In genomic region chr5:173770637-173771036, GRCh38 we compare ENCODE assay signal across 1 cellular context.
TF ChIP-seq lines count a peak whose summit lies in the region.

No MANE protein-coding gene starts in this region.

TF ChIP-seq in GM23338, 12 proteins besides CTCF, POLR2A, EP300 and RAD21:
- no peak for TF ChIP-seq ZNF462 (CRISPR knock-in tag; IDR thresholded peaks at IDR 0.05)
- TF ChIP-seq JUNB (IDR thresholded peaks at IDR 0.05; ENCODE audit: unreplicated experiment): no peak
- TF ChIP-seq EZH2phosphoT487 (IDR thresholded peaks at IDR 0.05; ENCODE audit: unreplicated experiment): no peak
- no peak for TF ChIP-seq REST (IDR thresholded peaks at IDR 0.05; ENCODE audit: unreplicated experiment)
TF ChIP-seq in GM23338: peak in this region for 0.
